Comparison of ENCODE assay signal across 1 cellular context in the genomic region with DNA sequence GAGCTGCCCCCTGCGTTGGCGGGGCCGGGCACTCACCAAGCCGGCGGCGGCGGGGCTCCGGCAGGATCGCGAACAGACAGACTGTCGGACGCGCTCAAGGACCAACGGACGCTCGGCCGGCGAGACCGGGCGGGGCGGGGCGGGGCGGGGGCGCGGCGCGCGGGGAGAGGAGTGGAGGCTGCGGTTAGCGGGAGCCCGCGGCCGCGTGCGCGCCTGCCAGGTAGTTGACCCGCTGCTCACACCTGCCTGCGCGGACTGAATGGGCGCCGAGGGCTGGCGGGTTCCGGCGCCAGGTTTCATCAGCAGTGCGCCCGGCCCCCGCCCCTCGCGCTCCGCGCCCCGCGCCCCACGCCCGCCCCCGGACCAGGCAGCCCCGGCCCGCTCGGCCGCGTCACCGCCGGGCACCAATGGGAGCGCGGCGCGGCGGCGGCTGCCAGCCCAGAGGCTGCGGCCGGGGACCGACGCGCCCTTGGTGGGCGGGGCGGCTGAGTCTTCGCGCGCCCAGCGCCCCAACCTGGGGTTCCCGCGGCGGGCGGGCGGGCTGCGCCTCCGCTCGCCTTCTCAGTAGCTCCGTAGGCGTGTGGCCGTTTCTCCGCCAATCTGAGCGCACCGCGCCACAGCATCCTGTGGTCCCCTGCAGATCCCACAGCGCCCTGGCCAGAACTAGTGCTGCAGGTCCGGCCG.
TF ChIP-seq lines count a peak whose summit lies in the region.

TSS of gene SLC7A1 (minus strand) at position 309 of the 684 bp plus-strand sequence. CDS start 59,500 bp downstream, outside the sequence.

TF ChIP-seq in H1, 55 proteins besides CTCF, POLR2A, EP300 and RAD21:
- TF ChIP-seq PHF8 (conservative IDR thresholded peaks at IDR 0.05; ENCODE audit: low read depth, low read length) (peak; percentile 15; the same call in 1 of the 2 replicates), GTF2F1 (IDR thresholded peaks at IDR 0.05; ENCODE audit: borderline replicate concordance, low read depth, low read length) (no peak), RNF2 (IDR thresholded peaks at IDR 0.05; ENCODE audit: borderline replicate concordance, low read depth, low read length, missing control alignments, poor library complexity, severe bottlenecking) (no peak), POU5F1 (IDR thresholded peaks at IDR 0.05; ENCODE audit: low read depth, low read length) (no peak), TBP (IDR thresholded peaks at IDR 0.05; ENCODE audit: low read depth, low read length) (peak; percentile 64), SP1 (IDR thresholded peaks at IDR 0.05; ENCODE audit: low read depth, low read length) (no peak), MAFK (IDR thresholded peaks at IDR 0.05; ENCODE audit: low read depth, low read length) (no peak), SP4 (IDR thresholded peaks at IDR 0.05; ENCODE audit: low read length) (no peak), TAF7 (optimal IDR thresholded peaks at IDR 0.05; ENCODE audit: borderline replicate concordance, low read depth, low read length) (peak; percentile 57), POLR2AphosphoS5 (IDR thresholded peaks at IDR 0.05; ENCODE audit: low read depth, low read length) (peak; percentile 66), KDM4A (IDR thresholded peaks at IDR 0.05; ENCODE audit: low read depth, low read length, severe bottlenecking) (peak; percentile 39), CTBP2 (IDR thresholded peaks at IDR 0.05; ENCODE audit: borderline replicate concordance, insufficient read depth, insufficient read length, low read length) (no peak), TAF1 (IDR thresholded peaks at IDR 0.05; ENCODE audit: low read depth, low read length) (peak; percentile 93)
